ENCODE assay signal across 17 cellular contexts in the genomic region with DNA sequence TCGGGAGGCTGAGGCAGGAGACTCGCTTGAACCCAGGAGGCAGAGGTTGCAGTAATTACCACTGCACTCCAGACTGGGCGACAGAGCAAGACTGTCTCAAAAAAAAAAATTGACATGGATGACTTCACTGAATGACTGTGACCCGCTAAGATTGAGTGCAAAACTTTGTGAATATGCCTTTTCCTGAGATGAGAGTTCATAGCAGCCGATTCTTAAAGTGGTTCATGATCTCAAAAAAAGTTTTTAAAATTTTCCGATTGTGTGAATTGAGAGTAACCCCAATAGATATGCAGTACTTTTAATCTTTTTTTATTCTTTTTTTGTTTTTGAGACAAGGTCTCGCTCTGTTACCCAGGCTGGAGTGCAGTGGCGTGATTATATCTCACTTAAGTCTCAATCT. TPM values are rescaled to one million over a fixed set of nuclear protein-coding genes. Genes with fewer than 3 reads are reported as not detected.
A peak's percentile ranks its signal among the peaks of the same experiment; 100 is the strongest.
DNase-seq lines count a peak whose midpoint lies in the region; ATAC-seq and TF ChIP-seq lines count a peak whose summit lies in the region.
"Had no signal": no experiment of that assay in that cellular context is flagged by ENCODE, and none has a peak within 500 bp of the region (broad histone marks: within the 10 kb centered on the region; RNA-seq: fewer than 3 reads in every experiment).

No MANE protein-coding gene starts in this region.

- H3K27ac Mint-ChIP-seq in activated T-helper 2 cell treated with anti-CD3 and anti-CD28 coated beads, Interferon-gamma antibody, Interleukin-2, Interleukin-4, amounts not matched to agents 10 μg/mL and 5 μg/mL and 100 μg/mL, durations not matched to agents 14 hours and 24 hours and 36 hours = no peak overlapping the region
- no peak overlapping the region for H3K27ac Mint-ChIP-seq in nephron
- H3K27ac Mint-ChIP-seq: activated CD8-positive, alpha-beta memory T cell treated with anti-CD3 and anti-CD28 coated beads, Interleukin-2, amount 10 ng/mL, durations not matched to agents 7 days and 5 days had no signal

- H3K27ac ChIP-seq in SK-N-SH (ENCODE audit: low read depth in 2 of 2, low read length in 1 of 2) = no peak overlapping the region
- H3K27ac ChIP-seq: epithelial cell of prostate, suprapubic skin had no signal

- ATAC-seq in SK-N-SH treated with all-trans-retinoic acid at 6 μM for 48 hours = no peak
- ATAC-seq in GM21360 (IDR thresholded peaks at IDR 0.05; ENCODE audit: unreplicated experiment) = no peak
- ATAC-seq in GM18502 (IDR thresholded peaks at IDR 0.05; ENCODE audit: poor library complexity, unreplicated experiment) = no peak
- ATAC-seq: activated CD8-positive, alpha-beta memory T cell treated with anti-CD3 and anti-CD28 coated beads, Interleukin-2, amount 10 ng/mL, durations not matched to agents 7 days and 5 days had no signal

- H4K20me1 ChIP-seq in SK-N-SH (ENCODE audit: insufficient read depth) = no peaks in the 10 kb centered on the region

- CTCF ChIA-PET in SK-N-SH (lab: Yijun Ruan, JAX) = interaction anchor here (0.6 to 4.3 kb wide), 4 partner anchors 14 to 212 kb away, joined by 3 to 30 read pairs (median 4); a partner anchor contains a TSS

- 87% methylated on average over 8 of the region's 8 CpGs for WGBS in SK-N-SH (ENCODE audit: low lambda C conversion rate)

- H3F3A ChIP-seq in SK-N-SH (replicated peaks; ENCODE audit: insufficient read depth) = no peaks in the 10 kb centered on the region

- peaks cover 2 to 12% of the 10 kb centered on the region in 2 experiments; a peak in 3 of 4 replicates for H3K4me1 ChIP-seq in SK-N-SH (ENCODE audit: control insufficient read depth in 1 of 2, insufficient read depth in 2 of 2, low read depth in 1 of 2, low read length in 1 of 2)

- H3K4me3 Mint-ChIP-seq in activated T-helper 2 cell treated with anti-CD3 and anti-CD28 coated beads, Interferon-gamma antibody, Interleukin-2, Interleukin-4, amounts not matched to agents 10 μg/mL and 5 μg/mL and 100 μg/mL, durations not matched to agents 14 hours and 24 hours and 36 hours (ENCODE audit: low read depth) = peak overlapping the region; percentile 5
- peak overlapping the region; percentile 63 to 69 (median 67) for H3K4me3 Mint-ChIP-seq in nephron

- H3K9me3 ChIP-seq in SK-N-SH = no peaks in the 10 kb centered on the region
- H3K9me3 ChIP-seq: adrenal gland, suprapubic skin had no signal

- H3K36me3 Mint-ChIP-seq in activated T-helper 2 cell treated with anti-CD3 and anti-CD28 coated beads, Interferon-gamma antibody, Interleukin-2, Interleukin-4, amounts not matched to agents 10 μg/mL and 5 μg/mL and 100 μg/mL, durations not matched to agents 14 hours and 24 hours and 36 hours (ENCODE audit: low read depth) = no peaks in the 10 kb centered on the region
- peaks cover 6% of the 10 kb centered on the region for H3K36me3 Mint-ChIP-seq in nephron (ENCODE audit: low read depth)
- H3K36me3 Mint-ChIP-seq: activated CD8-positive, alpha-beta memory T cell treated with anti-CD3 and anti-CD28 coated beads, Interleukin-2, amount 10 ng/mL, durations not matched to agents 7 days and 5 days; CD4-positive, alpha-beta memory T cell had no signal

- no peak for TF ChIP-seq EP300 in SK-N-SH (IDR thresholded peaks at IDR 0.05; ENCODE audit: borderline replicate concordance in 1 of 2, low read depth in 1 of 2, low read length in 1 of 2)

- no peak for TF ChIP-seq RAD21 in SK-N-SH (IDR thresholded peaks at IDR 0.05; ENCODE audit: low read length)

- H3K36me3 ChIP-seq in SK-N-SH (replicated peaks in 1 of 2; ENCODE audit: control insufficient read depth in 1 of 2, insufficient read depth in 2 of 2, low read length in 1 of 2) = no peaks in the 10 kb centered on the region
- H3K36me3 ChIP-seq: adrenal gland had no signal

- H3K27me3 ChIP-seq in SK-N-SH (ENCODE audit: insufficient read depth) = no peaks in the 10 kb centered on the region
- H3K27me3 ChIP-seq: adrenal gland, suprapubic skin had no signal

- H2AFZ ChIP-seq in SK-N-SH (ENCODE audit: low read depth) = no peak overlapping the region

- no peaks in the 10 kb centered on the region for H3K9me2 ChIP-seq in SK-N-SH

- H3K9me3 Mint-ChIP-seq in activated T-helper 2 cell treated with anti-CD3 and anti-CD28 coated beads, Interferon-gamma antibody, Interleukin-2, Interleukin-4, amounts not matched to agents 10 μg/mL and 5 μg/mL and 100 μg/mL, durations not matched to agents 14 hours and 24 hours and 36 hours = no peaks in the 10 kb centered on the region
- H3K9me3 Mint-ChIP-seq in nephron = no peaks in the 10 kb centered on the region
- H3K9me3 Mint-ChIP-seq: CD4-positive, alpha-beta memory T cell had no signal

- peaks cover 16% of the 10 kb centered on the region for H3K4me1 Mint-ChIP-seq in activated T-helper 2 cell treated with anti-CD3 and anti-CD28 coated beads, Interferon-gamma antibody, Interleukin-2, Interleukin-4, amounts not matched to agents 10 μg/mL and 5 μg/mL and 100 μg/mL, durations not matched to agents 14 hours and 24 hours and 36 hours (ENCODE audit: low read depth)
- H3K4me1 Mint-ChIP-seq in nephron = no peaks in the 10 kb centered on the region

- DNase-seq in SK-N-SH = no peak
- peak; percentile 58 for DNase-seq in GM12865 (ENCODE audit: low read depth)
- DNase-seq in activated T-helper 2 cell treated with anti-CD3 and anti-CD28 coated beads, Interferon-gamma antibody, Interleukin-2, Interleukin-4, amounts not matched to agents 10 μg/mL and 5 μg/mL and 100 μg/mL, durations not matched to agents 14 hours and 24 hours and 36 hours (ENCODE audit: low spot score) = no peak
- DNase-seq in stimulated activated CD4-positive, alpha-beta T cell treated with anti-CD3 and anti-CD28 coated beads, Interleukin-12 subunit alpha, Interleukin-12 subunit beta, amount 100 ng/mL, for 4 hours = no peak
- DNase-seq: activated CD8-positive, alpha-beta memory T cell treated with anti-CD3 and anti-CD28 coated beads, Interleukin-2, amount 10 ng/mL, durations not matched to agents 7 days and 5 days; CD4-positive, alpha-beta memory T cell; NCI-H1436; NCI-H446; OCI-M1; stimulated activated CD4-positive, alpha-beta T cell treated with anti-CD3 and anti-CD28 coated beads, Interleukin-15, amount 100 ng/mL, for 24 hours had no signal

- POLR2A ChIA-PET in SK-N-SH (lab: Yijun Ruan, JAX) = no interaction called here

- H3K4me3 ChIP-seq in SK-N-SH (ENCODE audit: low read depth in 2 of 2, low read length in 1 of 2) (peak overlapping the region in 1 of 2 experiments; percentile 70; a peak in 1 of 4 replicates), GM12865 (ENCODE audit: low read depth, low read length) (peak overlapping the region; percentile 76)

- intact Hi-C loops in activated T-helper 2 cell treated with anti-CD3 and anti-CD28 coated beads, Interferon-gamma antibody, Interleukin-2, Interleukin-4, amounts not matched to agents 10 μg/mL and 5 μg/mL and 100 μg/mL, durations not matched to agents 14 hours and 24 hours and 36 hours (cut with micrococcal nuclease) = no loop called here

- TF ChIP-seq CTCF in SK-N-SH (IDR thresholded peaks at IDR 0.05) = no peak
- TF ChIP-seq CTCF in GM12865 (IDR thresholded peaks at IDR 0.05; ENCODE audit: insufficient read depth, low read depth, low read length, missing control alignments) = no peak
- TF ChIP-seq CTCF in nephron (IDR thresholded peaks at IDR 0.05; ENCODE audit: unreplicated experiment in 3 of 3) = no peak

- H3K79me2 ChIP-seq in SK-N-SH (ENCODE audit: insufficient read depth) = peaks cover 12% of the 10 kb centered on the region

- 0 out of 2 replicates have a peak overlapping the region, but pooled peaks have one; percentile 94 for H3K4me2 ChIP-seq in SK-N-SH

- no peaks in the 10 kb centered on the region for H3K27me3 Mint-ChIP-seq in activated T-helper 2 cell treated with anti-CD3 and anti-CD28 coated beads, Interferon-gamma antibody, Interleukin-2, Interleukin-4, amounts not matched to agents 10 μg/mL and 5 μg/mL and 100 μg/mL, durations not matched to agents 14 hours and 24 hours and 36 hours (ENCODE audit: low read depth)
- H3K27me3 Mint-ChIP-seq in nephron (ENCODE audit: low read depth) = no peaks in the 10 kb centered on the region
- H3K27me3 Mint-ChIP-seq: activated CD8-positive, alpha-beta memory T cell treated with anti-CD3 and anti-CD28 coated beads, Interleukin-2, amount 10 ng/mL, durations not matched to agents 7 days and 5 days; CD4-positive, alpha-beta memory T cell had no signal

- peak overlapping the region; percentile 76; the same call in 1 of the 2 replicates for H3K9ac ChIP-seq in SK-N-SH

TF ChIP-seq in SK-N-SH, 30 proteins besides CTCF, POLR2A, EP300 and RAD21:
- no peak for TF ChIP-seq RFX5 (IDR thresholded peaks at IDR 0.05; ENCODE audit: low read length)
- TF ChIP-seq FOSL2 (IDR thresholded peaks at IDR 0.05; ENCODE audit: borderline replicate concordance, low read depth) = no peak
- TF ChIP-seq SIN3A (IDR thresholded peaks at IDR 0.05; ENCODE audit: borderline replicate concordance, low read depth, low read length) = no peak
- TF ChIP-seq ELF1 (IDR thresholded peaks at IDR 0.05) = no peak

TF ChIP-seq in SK-N-SH treated with all-trans-retinoic acid at 6 μM for 48 hours, 23 proteins besides CTCF, POLR2A, EP300 and RAD21 (continues in another document):
- TF ChIP-seq ZFP30 (CRISPR knock-in tag; IDR thresholded peaks at IDR 0.05) (no peak), TCF4 (CRISPR knock-in tag; IDR thresholded peaks at IDR 0.05; ENCODE audit: borderline replicate concordance) (no peak), OSR1 (CRISPR knock-in tag; IDR thresholded peaks at IDR 0.05) (no peak)
- TF ChIP-seq, protein P1, sequence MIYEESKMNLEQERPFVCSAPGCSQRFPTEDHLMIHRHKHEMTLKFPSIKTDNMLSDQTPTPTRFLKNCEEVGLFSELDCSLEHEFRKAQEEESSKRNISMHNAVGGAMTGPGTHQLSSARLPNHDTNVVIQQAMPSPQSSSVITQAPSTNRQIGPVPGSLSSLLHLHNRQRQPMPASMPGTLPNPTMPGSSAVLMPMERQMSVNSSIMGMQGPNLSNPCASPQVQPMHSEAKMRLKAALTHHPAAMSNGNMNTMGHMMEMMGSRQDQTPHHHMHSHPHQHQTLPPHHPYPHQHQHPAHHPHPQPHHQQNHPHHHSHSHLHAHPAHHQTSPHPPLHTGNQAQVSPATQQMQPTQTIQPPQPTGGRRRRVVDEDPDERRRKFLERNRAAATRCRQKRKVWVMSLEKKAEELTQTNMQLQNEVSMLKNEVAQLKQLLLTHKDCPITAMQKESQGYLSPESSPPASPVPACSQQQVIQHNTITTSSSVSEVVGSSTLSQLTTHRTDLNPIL (CRISPR knock-in tag; IDR thresholded peaks at IDR 0.05; ENCODE audit: low read depth) = no peak

RNA-seq across cellular contexts. Expression of a gene that starts 1.2 kb away (rescaled TPM):
- polyA plus RNA-seq in SK-N-SH (2012; rRNA removed) = 40.2 and 43.2 TPM in 2 replicates
- polyA plus RNA-seq in SK-N-SH (2012; cell fraction: cytosol; rRNA removed) = 45.6 and 47.0 TPM in 2 replicates
- polyA plus RNA-seq in SK-N-SH (2012; cell fraction: nucleus; rRNA removed) = 110 and 120 TPM in 2 replicates
- 5.1 and 6.6 TPM in 2 replicates for total RNA-seq in activated T-helper 2 cell treated with anti-CD3 and anti-CD28 coated beads, Interferon-gamma antibody, Interleukin-2, Interleukin-4, amounts not matched to agents 10 μg/mL and 5 μg/mL and 100 μg/mL, durations not matched to agents 14 hours and 24 hours and 36 hours

RNA-seq across cellular contexts. Expression of a gene that starts 32.1 kb away (rescaled TPM):
- polyA plus RNA-seq in SK-N-SH (2012; rRNA removed) = 9.6 and 14.0 TPM in 2 replicates
- polyA plus RNA-seq in SK-N-SH (2012; cell fraction: cytosol; rRNA removed) = 13.7 and 14.2 TPM in 2 replicates
- 4.8 and 9.6 TPM in 2 replicates for polyA plus RNA-seq in SK-N-SH (2012; cell fraction: nucleus; rRNA removed)
- total RNA-seq in activated T-helper 2 cell treated with anti-CD3 and anti-CD28 coated beads, Interferon-gamma antibody, Interleukin-2, Interleukin-4, amounts not matched to agents 10 μg/mL and 5 μg/mL and 100 μg/mL, durations not matched to agents 14 hours and 24 hours and 36 hours = 41.7 and 42.4 TPM in 2 replicates
